1 cellular context compared by ENCODE assay signal in genomic region chr1:65467536-65467935, GRCh38.
TF ChIP-seq lines count a peak whose summit lies in the region.

No MANE protein-coding gene starts in this region.

TF ChIP-seq in IMR-90, 13 proteins besides CTCF, POLR2A, EP300 and RAD21 (continued from another document):
- TF ChIP-seq, protein P1, sequence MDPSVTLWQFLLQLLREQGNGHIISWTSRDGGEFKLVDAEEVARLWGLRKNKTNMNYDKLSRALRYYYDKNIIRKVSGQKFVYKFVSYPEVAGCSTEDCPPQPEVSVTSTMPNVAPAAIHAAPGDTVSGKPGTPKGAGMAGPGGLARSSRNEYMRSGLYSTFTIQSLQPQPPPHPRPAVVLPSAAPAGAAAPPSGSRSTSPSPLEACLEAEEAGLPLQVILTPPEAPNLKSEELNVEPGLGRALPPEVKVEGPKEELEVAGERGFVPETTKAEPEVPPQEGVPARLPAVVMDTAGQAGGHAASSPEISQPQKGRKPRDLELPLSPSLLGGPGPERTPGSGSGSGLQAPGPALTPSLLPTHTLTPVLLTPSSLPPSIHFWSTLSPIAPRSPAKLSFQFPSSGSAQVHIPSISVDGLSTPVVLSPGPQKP (IDR thresholded peaks at IDR 0.05; ENCODE audit: borderline replicate concordance, low read depth, low read length): no peak
- TF ChIP-seq FOS (IDR thresholded peaks at IDR 0.05; ENCODE audit: low read depth, low read length) (no peak), BHLHE40 (IDR thresholded peaks at IDR 0.05; ENCODE audit: low read depth, low read length) (no peak), RFX5 (IDR thresholded peaks at IDR 0.05; ENCODE audit: low read depth, low read length) (no peak), CHD1 (IDR thresholded peaks at IDR 0.05; ENCODE audit: low read depth, low read length) (no peak)
TF ChIP-seq in IMR-90: peak in this region for 0.
